ENCODE assay signal across 26 cellular contexts in genomic region chr12:131195796-131196195, GRCh38.
DNase-seq lines count a peak whose midpoint lies in the region; ATAC-seq and TF ChIP-seq lines count a peak whose summit lies in the region.
"Had no signal": no experiment of that assay in that cellular context is flagged by ENCODE, and none has a peak within 500 bp of the region (broad histone marks: within the 10 kb centered on the region; RNA-seq: fewer than 3 reads in every experiment).

No MANE protein-coding gene starts in this region.

- no peak overlapping the region for H3K4me3 ChIP-seq in H7 (ENCODE audit: insufficient read depth, low read depth, low read length)
- H3K4me3 ChIP-seq in upper lobe of right lung = no peak overlapping the region
- H3K4me3 ChIP-seq: GM23248, HAP-1, PC-9, SJSA1 had no signal

- H3K36me3 Mint-ChIP-seq in activated CD4-positive, alpha-beta memory T cell treated with anti-CD3 and anti-CD28 coated beads, Interleukin-2, amount 10 ng/mL, durations not matched to agents 7 days and 5 days (ENCODE audit: low read depth) = no peaks in the 10 kb centered on the region
- H3K36me3 Mint-ChIP-seq in activated CD4-positive, alpha-beta memory T cell treated with anti-CD3 and anti-CD28 coated beads for 36 hours = no peaks in the 10 kb centered on the region
- H3K36me3 Mint-ChIP-seq: IgD-negative memory B cell had no signal

- no peak overlapping the region for H3K27ac ChIP-seq in upper lobe of right lung
- H3K27ac ChIP-seq: GM23248, HL-60, KMS-11, PC-9, SJSA1 had no signal

- POLR2A ChIA-PET in activated CD4-positive, alpha-beta memory T cell treated with anti-CD3 and anti-CD28 coated beads, Interleukin-2, amount 10 ng/mL, durations not matched to agents 7 days and 5 days (lab: Charles Lee) = no interaction called here
- POLR2A ChIA-PET in activated CD4-positive, alpha-beta memory T cell treated with anti-CD3 and anti-CD28 coated beads for 36 hours (lab: Charles Lee) = no interaction called here

- H3K9me3 Mint-ChIP-seq in activated CD4-positive, alpha-beta memory T cell treated with anti-CD3 and anti-CD28 coated beads, Interleukin-2, amount 10 ng/mL, durations not matched to agents 7 days and 5 days = no peaks in the 10 kb centered on the region
- H3K9me3 Mint-ChIP-seq in activated CD4-positive, alpha-beta memory T cell treated with anti-CD3 and anti-CD28 coated beads for 36 hours = no peaks in the 10 kb centered on the region

- peaks cover 2% of the 10 kb centered on the region for H3K27me3 Mint-ChIP-seq in activated CD4-positive, alpha-beta memory T cell treated with anti-CD3 and anti-CD28 coated beads, Interleukin-2, amount 10 ng/mL, durations not matched to agents 7 days and 5 days
- H3K27me3 Mint-ChIP-seq in activated CD4-positive, alpha-beta memory T cell treated with anti-CD3 and anti-CD28 coated beads for 36 hours = peaks cover 3% of the 10 kb centered on the region

- TF ChIP-seq CTCF in upper lobe of right lung (IDR thresholded peaks at IDR 0.05) = no peak

- H3K9me3 ChIP-seq in upper lobe of right lung = no peaks in the 10 kb centered on the region
- H3K9me3 ChIP-seq: HAP-1, SJSA1 had no signal

- no peaks in the 10 kb centered on the region for H3K4me1 Mint-ChIP-seq in activated CD4-positive, alpha-beta memory T cell treated with anti-CD3 and anti-CD28 coated beads, Interleukin-2, amount 10 ng/mL, durations not matched to agents 7 days and 5 days
- no peaks in the 10 kb centered on the region for H3K4me1 Mint-ChIP-seq in activated CD4-positive, alpha-beta memory T cell treated with anti-CD3 and anti-CD28 coated beads for 36 hours (ENCODE audit: low read depth)
- H3K4me1 Mint-ChIP-seq: IgD-negative memory B cell had no signal

- H3K27me3 ChIP-seq in H7 (ENCODE audit: control insufficient read depth, insufficient read depth, low read length) (no peaks in the 10 kb centered on the region), upper lobe of right lung (no peaks in the 10 kb centered on the region)
- H3K27me3 ChIP-seq: SJSA1 had no signal

- H3K36me3 ChIP-seq in H7 (replicated peaks; ENCODE audit: control insufficient read depth, insufficient read depth, low read length) = no peaks in the 10 kb centered on the region
- H3K36me3 ChIP-seq in upper lobe of right lung = no peaks in the 10 kb centered on the region
- H3K36me3 ChIP-seq: HAP-1, SJSA1 had no signal

- CTCF ChIA-PET in activated CD4-positive, alpha-beta memory T cell treated with anti-CD3 and anti-CD28 coated beads, Interleukin-2, amount 10 ng/mL, durations not matched to agents 7 days and 5 days (lab: Charles Lee) = no interaction called here
- CTCF ChIA-PET in activated CD4-positive, alpha-beta memory T cell treated with anti-CD3 and anti-CD28 coated beads for 36 hours (lab: Charles Lee) = no interaction called here

- peak; percentile 1 for DNase-seq in activated CD4-positive, alpha-beta memory T cell treated with anti-CD3 and anti-CD28 coated beads, Interleukin-2, amount 10 ng/mL, durations not matched to agents 7 days and 5 days
- no peak for DNase-seq in activated CD4-positive, alpha-beta memory T cell treated with anti-CD3 and anti-CD28 coated beads for 36 hours
- DNase-seq in H7 (peak; percentile 8), left lobe of liver (ENCODE audit: low spot score) (peak; percentile 30), upper lobe of right lung (peak; percentile 57)
- DNase-seq: Calu3, DMS79 treated with DMSO at 0.1 percent for 48 hours, GF-D8, GM23248, HFFc6, MM.1S, NCI-H1048, NCI-H1417, NCI-H1694 treated with DMSO at 0.1 percent for 48 hours, NCI-H2081, NCI-H2227 treated with DMSO at 0.1 percent for 48 hours, NCI-H526 treated with DMSO at 0.1 percent for 48 hours, PC-9, Right ventricle myocardium superior had no signal

- no peaks in the 10 kb centered on the region for H3K4me1 ChIP-seq in upper lobe of right lung
- H3K4me1 ChIP-seq: HAP-1, SJSA1 had no signal

- ATAC-seq in left lobe of liver (no peak), upper lobe of right lung (peak; percentile 11), HG03045 (IDR thresholded peaks at IDR 0.05; ENCODE audit: unreplicated experiment) (no peak), GM19395 (IDR thresholded peaks at IDR 0.05; ENCODE audit: unreplicated experiment) (no peak)

- intact Hi-C loops in activated CD4-positive, alpha-beta memory T cell treated with anti-CD3 and anti-CD28 coated beads for 36 hours (cut with micrococcal nuclease) = no loop called here
- intact Hi-C loops in upper lobe of right lung (cut with DNase I) = no loop called here

- no peak overlapping the region for H3K27ac Mint-ChIP-seq in activated CD4-positive, alpha-beta memory T cell treated with anti-CD3 and anti-CD28 coated beads, Interleukin-2, amount 10 ng/mL, durations not matched to agents 7 days and 5 days
- H3K27ac Mint-ChIP-seq in activated CD4-positive, alpha-beta memory T cell treated with anti-CD3 and anti-CD28 coated beads for 36 hours = no peak overlapping the region
- H3K27ac Mint-ChIP-seq: HFFc6, IgD-negative memory B cell had no signal

- H3K4me3 Mint-ChIP-seq in activated CD4-positive, alpha-beta memory T cell treated with anti-CD3 and anti-CD28 coated beads, Interleukin-2, amount 10 ng/mL, durations not matched to agents 7 days and 5 days = no peak overlapping the region
- H3K4me3 Mint-ChIP-seq in activated CD4-positive, alpha-beta memory T cell treated with anti-CD3 and anti-CD28 coated beads for 36 hours = no peak overlapping the region
- H3K4me3 Mint-ChIP-seq: HFFc6, IgD-negative memory B cell had no signal
